ENCODE assay signal across 8 cellular contexts in genomic region chr7:44797329-44798258, GRCh38. TPM values are rescaled to one million over a fixed set of nuclear protein-coding genes. Genes with fewer than 3 reads are reported as not detected.
DNase-seq lines count a peak whose midpoint lies in the region; ATAC-seq and TF ChIP-seq lines count a peak whose summit lies in the region.

No MANE protein-coding gene starts in this region.

- H3K4me1 ChIP-seq in esophagus squamous epithelium, result peaks cover 7 to 43% (median 17%) of the 10 kb centered on the region in 3 donors
- H3K4me1 ChIP-seq in muscle layer of duodenum (ENCODE audit: control insufficient read depth in 1 of 2, insufficient read depth in 2 of 2, low read length in 2 of 2), result peaks cover 4 to 26% of the 10 kb centered on the region in 2 donors

- H3K4me1 Mint-ChIP-seq in activated T-helper 1 cell treated with anti-CD3 and anti-CD28 coated beads, Interleukin-12 subunit alpha, Interleukin-12 subunit beta, Interleukin-2, Interleukin-4 antibody, amounts not matched to agents 30 ng/mL and 10 ng/mL and 1 ng/mL, durations not matched to agents 14 hours and 24 hours and 36 hours (ENCODE audit: low read depth), result peaks cover 34% of the 10 kb centered on the region

- peak overlapping the region; percentile 94 for H3K27ac Mint-ChIP-seq in activated T-helper 1 cell treated with anti-CD3 and anti-CD28 coated beads, Interleukin-12 subunit alpha, Interleukin-12 subunit beta, Interleukin-2, Interleukin-4 antibody, amounts not matched to agents 30 ng/mL and 10 ng/mL and 1 ng/mL, durations not matched to agents 14 hours and 24 hours and 36 hours

- intact Hi-C loops in activated T-helper 1 cell treated with anti-CD3 and anti-CD28 coated beads, Interleukin-12 subunit alpha, Interleukin-12 subunit beta, Interleukin-2, Interleukin-4 antibody, amounts not matched to agents 30 ng/mL and 10 ng/mL and 1 ng/mL, durations not matched to agents 14 hours and 24 hours and 36 hours (cut with micrococcal nuclease), result loop anchor here (1.0 to 2.0 kb wide), 8 partner anchors 51 to 675 kb away; partner anchors contain the start of genes H2AZ2, MYO1G, POLD2 and TBRG4
- intact Hi-C loops in esophagus squamous epithelium (cut with DNase I), result no loop called here

- TF ChIP-seq CTCF in esophagus squamous epithelium (IDR thresholded peaks at IDR 0.05), result peak in 5 of 6 experiments; percentile 27 to 49 (median 37)

- H3K27me3 Mint-ChIP-seq in activated T-helper 1 cell treated with anti-CD3 and anti-CD28 coated beads, Interleukin-12 subunit alpha, Interleukin-12 subunit beta, Interleukin-2, Interleukin-4 antibody, amounts not matched to agents 30 ng/mL and 10 ng/mL and 1 ng/mL, durations not matched to agents 14 hours and 24 hours and 36 hours (ENCODE audit: insufficient read depth), result no peaks in the 10 kb centered on the region

- no peaks in the 10 kb centered on the region for H3K9me3 ChIP-seq in esophagus squamous epithelium
- no peaks in the 10 kb centered on the region for H3K9me3 ChIP-seq in muscle layer of duodenum (ENCODE audit: control insufficient read depth in 1 of 2, low read length in 2 of 2)

- H3K27ac ChIP-seq in esophagus squamous epithelium, result peak overlapping the region; percentile 95 to 99 (median 98)
- peak overlapping the region; percentile 99 for H3K27ac ChIP-seq in muscle layer of duodenum (ENCODE audit: low read length)

- H3K36me3 ChIP-seq in esophagus squamous epithelium, result peaks cover 20 to 42% (median 24%) of the 10 kb centered on the region in 3 donors
- H3K36me3 ChIP-seq in muscle layer of duodenum (ENCODE audit: control insufficient read depth in 1 of 2, insufficient read depth in 2 of 2, low read length in 2 of 2), result peaks cover 27 to 33% of the 10 kb centered on the region in 2 donors

- ATAC-seq in GM21723 (IDR thresholded peaks at IDR 0.05; ENCODE audit: unreplicated experiment), result peak; percentile 56

- DNase-seq in DMS153 (lab: John Stamatoyannopoulos, UW), result peak; percentile 73
- DNase-seq in Kasumi-1 (lab: John Stamatoyannopoulos, UW), result peak; percentile 88 to 90
- DNase-seq in RKO (ENCODE audit: low spot score), result peak; percentile 91
- peak; percentile 81 for DNase-seq in activated T-helper 1 cell treated with anti-CD3 and anti-CD28 coated beads, Interleukin-12 subunit alpha, Interleukin-12 subunit beta, Interleukin-2, Interleukin-4 antibody, amounts not matched to agents 30 ng/mL and 10 ng/mL and 1 ng/mL, durations not matched to agents 14 hours and 24 hours and 36 hours (ENCODE audit: low spot score)
- peak; percentile 44 for DNase-seq in esophagus squamous epithelium (lab: John Stamatoyannopoulos, UW)
- peak; percentile 54 to 61 for DNase-seq in stimulated activated CD8-positive, alpha-beta memory T cell treated with anti-CD3 and anti-CD28 coated beads, Interleukin-7, amount 100 ng/mL, for 1 hour (ENCODE audit: low read depth in 2 of 2)

- WGBS in esophagus squamous epithelium, 2 donors, result 0 to 1% methylated on average over 21 to 23 of the region's 26 CpGs

- peaks cover 48% of the 10 kb centered on the region for H3K36me3 Mint-ChIP-seq in activated T-helper 1 cell treated with anti-CD3 and anti-CD28 coated beads, Interleukin-12 subunit alpha, Interleukin-12 subunit beta, Interleukin-2, Interleukin-4 antibody, amounts not matched to agents 30 ng/mL and 10 ng/mL and 1 ng/mL, durations not matched to agents 14 hours and 24 hours and 36 hours (ENCODE audit: low read depth)

- H3K4me3 ChIP-seq in esophagus squamous epithelium (peak overlapping the region; percentile 62 to 89 (median 74)), muscle layer of duodenum (ENCODE audit: low read depth in 1 of 2, low read length in 2 of 2) (peak overlapping the region; percentile 81 to 97)

- peak overlapping the region; percentile 94 for H3K4me3 Mint-ChIP-seq in activated T-helper 1 cell treated with anti-CD3 and anti-CD28 coated beads, Interleukin-12 subunit alpha, Interleukin-12 subunit beta, Interleukin-2, Interleukin-4 antibody, amounts not matched to agents 30 ng/mL and 10 ng/mL and 1 ng/mL, durations not matched to agents 14 hours and 24 hours and 36 hours

- H3K27me3 ChIP-seq in esophagus squamous epithelium, result no peaks in the 10 kb centered on the region
- H3K27me3 ChIP-seq in muscle layer of duodenum (ENCODE audit: low read depth, low read length), result no peaks in the 10 kb centered on the region

- no peaks in the 10 kb centered on the region for H3K9me3 Mint-ChIP-seq in activated T-helper 1 cell treated with anti-CD3 and anti-CD28 coated beads, Interleukin-12 subunit alpha, Interleukin-12 subunit beta, Interleukin-2, Interleukin-4 antibody, amounts not matched to agents 30 ng/mL and 10 ng/mL and 1 ng/mL, durations not matched to agents 14 hours and 24 hours and 36 hours

- peak in 2 of 4 donors; percentile 38 to 72 for TF ChIP-seq POLR2A in esophagus squamous epithelium (IDR thresholded peaks at IDR 0.05)

RNA-seq across cellular contexts. Expression of gene PPIA, which starts 1.1 kb away (rescaled TPM):
- total RNA-seq in activated T-helper 1 cell treated with anti-CD3 and anti-CD28 coated beads, Interleukin-12 subunit alpha, Interleukin-12 subunit beta, Interleukin-2, Interleukin-4 antibody, amounts not matched to agents 30 ng/mL and 10 ng/mL and 1 ng/mL, durations not matched to agents 14 hours and 24 hours and 36 hours, result 2,141 and 2,153 TPM in 2 replicates
- 1,000 to 10,000 TPM; 1,726 to 3,682 (median 2,875) TPM for total RNA-seq in esophagus squamous epithelium

RNA-seq across cellular contexts. Expression of gene ZMIZ2, which starts 48.9 kb away (rescaled TPM):
- 123 and 129 TPM in 2 replicates for total RNA-seq in activated T-helper 1 cell treated with anti-CD3 and anti-CD28 coated beads, Interleukin-12 subunit alpha, Interleukin-12 subunit beta, Interleukin-2, Interleukin-4 antibody, amounts not matched to agents 30 ng/mL and 10 ng/mL and 1 ng/mL, durations not matched to agents 14 hours and 24 hours and 36 hours
- total RNA-seq in esophagus squamous epithelium, result 10 to 100 TPM in 3 of 4 donors, 1 to 10 TPM in 1; 6.9 to 25.4 (median 18.3) TPM

RNA-seq across cellular contexts. Expression of gene H2AZ2, which starts 50.3 kb away (rescaled TPM):
- 187 and 190 TPM in 2 replicates for total RNA-seq in activated T-helper 1 cell treated with anti-CD3 and anti-CD28 coated beads, Interleukin-12 subunit alpha, Interleukin-12 subunit beta, Interleukin-2, Interleukin-4 antibody, amounts not matched to agents 30 ng/mL and 10 ng/mL and 1 ng/mL, durations not matched to agents 14 hours and 24 hours and 36 hours
- 100 to 1,000 TPM in 2 of 4 donors, 10 to 100 TPM in 2; 65.2 to 124 (median 99.8) TPM for total RNA-seq in esophagus squamous epithelium

Comparison
In these comparisons a context has a peak if more than half of its experiments do, and no peak if none do; other contexts are left out.
1. Peak in every context shown above with its lines: DNase-seq, ATAC-seq, H3K4me3 ChIP-seq and H3K27ac ChIP-seq.